ENCODE assay signal across 1 cellular context in the genomic region with DNA sequence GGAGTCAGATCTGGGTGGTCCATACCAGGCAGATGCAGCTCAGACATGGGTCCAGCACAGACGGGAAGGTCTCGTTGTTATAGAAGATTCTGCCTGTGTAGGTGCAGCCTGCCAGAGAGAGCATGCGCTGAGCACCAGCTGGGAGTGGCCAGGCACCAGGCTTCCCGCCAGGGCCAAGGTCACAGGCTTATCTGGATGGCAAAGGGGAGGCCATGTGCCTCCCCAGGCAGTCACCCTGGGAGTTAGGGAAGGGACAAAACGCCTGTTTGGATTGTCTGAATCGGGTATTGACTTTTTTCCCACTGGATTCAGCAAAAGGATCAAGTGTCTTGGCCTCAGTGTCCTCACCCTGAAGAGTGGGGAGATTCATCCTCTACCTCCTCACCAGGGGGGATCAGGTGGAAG.
TF ChIP-seq lines count a peak whose summit lies in the region.

No MANE protein-coding gene starts in this region.

TF ChIP-seq in HepG2, 621 proteins besides CTCF, POLR2A, EP300 and RAD21 (continued from another document and continues in another):
- TF ChIP-seq ZBTB40 (IDR thresholded peaks at IDR 0.05), result no peak
- TF ChIP-seq ZBTB40 (CRISPR knock-in tag; IDR thresholded peaks at IDR 0.05), result peak; percentile 21; the same call in 1 of the 2 replicates
- no peak for TF ChIP-seq ZNF260 (CRISPR knock-in tag; IDR thresholded peaks at IDR 0.05; ENCODE audit: borderline replicate concordance, low read depth)
- TF ChIP-seq ZNF235 (CRISPR knock-in tag; IDR thresholded peaks at IDR 0.05; ENCODE audit: borderline replicate concordance), result no peak
- TF ChIP-seq ZNF746 (CRISPR knock-in tag; IDR thresholded peaks at IDR 0.05), result no peak
- TF ChIP-seq STAG1 (CRISPR knock-in tag; IDR thresholded peaks at IDR 0.05), result no peak
- peak; percentile 47; the same call in 1 of the 2 replicates for TF ChIP-seq GATAD2A (CRISPR knock-in tag; IDR thresholded peaks at IDR 0.05)
- 0 out of 2 replicates have a peak, but pooled peaks have one; percentile 25 for TF ChIP-seq POGZ (CRISPR knock-in tag; IDR thresholded peaks at IDR 0.05)
- 0 out of 2 replicates have a peak, but pooled peaks have one; percentile 20 for TF ChIP-seq FOXK1 (CRISPR knock-in tag; IDR thresholded peaks at IDR 0.05; ENCODE audit: borderline replicate concordance, low read depth)
- TF ChIP-seq ZBTB4 (CRISPR knock-in tag; IDR thresholded peaks at IDR 0.05; ENCODE audit: borderline replicate concordance), result no peak
- TF ChIP-seq, protein P1, sequence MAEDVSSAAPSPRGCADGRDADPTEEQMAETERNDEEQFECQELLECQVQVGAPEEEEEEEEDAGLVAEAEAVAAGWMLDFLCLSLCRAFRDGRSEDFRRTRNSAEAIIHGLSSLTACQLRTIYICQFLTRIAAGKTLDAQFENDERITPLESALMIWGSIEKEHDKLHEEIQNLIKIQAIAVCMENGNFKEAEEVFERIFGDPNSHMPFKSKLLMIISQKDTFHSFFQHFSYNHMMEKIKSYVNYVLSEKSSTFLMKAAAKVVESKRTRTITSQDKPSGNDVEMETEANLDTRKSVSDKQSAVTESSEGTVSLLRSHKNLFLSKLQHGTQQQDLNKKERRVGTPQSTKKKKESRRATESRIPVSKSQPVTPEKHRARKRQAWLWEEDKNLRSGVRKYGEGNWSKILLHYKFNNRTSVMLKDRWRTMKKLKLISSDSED (CRISPR knock-in tag; IDR thresholded peaks at IDR 0.05), result no peak
- no peak for TF ChIP-seq KDM5A (IDR thresholded peaks at IDR 0.05; ENCODE audit: borderline replicate concordance, low read length)
- no peak for TF ChIP-seq ZNF556 (CRISPR knock-in tag; IDR thresholded peaks at IDR 0.05; ENCODE audit: borderline replicate concordance)
- peak; percentile 65; the same call in 1 of the 2 replicates for TF ChIP-seq RXRB (CRISPR knock-in tag; IDR thresholded peaks at IDR 0.05; ENCODE audit: borderline replicate concordance)
- TF ChIP-seq ZFP62 (CRISPR knock-in tag; IDR thresholded peaks at IDR 0.05), result no peak
- no peak for TF ChIP-seq FOXA3 (CRISPR knock-in tag; IDR thresholded peaks at IDR 0.05)
- TF ChIP-seq TAF1 (CRISPR knock-in tag; IDR thresholded peaks at IDR 0.05), result no peak
- peak; percentile 62; the same call in 1 of the 2 replicates for TF ChIP-seq ZNF331 (CRISPR knock-in tag; IDR thresholded peaks at IDR 0.05)
- no peak for TF ChIP-seq HMG20B (CRISPR knock-in tag; conservative IDR thresholded peaks at IDR 0.05)
- no peak for TF ChIP-seq DDIT3 (CRISPR knock-in tag; IDR thresholded peaks at IDR 0.05)
- TF ChIP-seq, protein P2, sequence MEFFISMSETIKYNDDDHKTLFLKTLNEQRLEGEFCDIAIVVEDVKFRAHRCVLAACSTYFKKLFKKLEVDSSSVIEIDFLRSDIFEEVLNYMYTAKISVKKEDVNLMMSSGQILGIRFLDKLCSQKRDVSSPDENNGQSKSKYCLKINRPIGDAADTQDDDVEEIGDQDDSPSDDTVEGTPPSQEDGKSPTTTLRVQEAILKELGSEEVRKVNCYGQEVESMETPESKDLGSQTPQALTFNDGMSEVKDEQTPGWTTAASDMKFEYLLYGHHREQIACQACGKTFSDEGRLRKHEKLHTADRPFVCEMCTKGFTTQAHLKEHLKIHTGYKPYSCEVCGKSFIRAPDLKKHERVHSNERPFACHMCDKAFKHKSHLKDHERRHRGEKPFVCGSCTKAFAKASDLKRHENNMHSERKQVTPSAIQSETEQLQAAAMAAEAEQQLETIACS (CRISPR knock-in tag; IDR thresholded peaks at IDR 0.05), result no peak
- no peak for TF ChIP-seq ZNF879 (CRISPR knock-in tag; IDR thresholded peaks at IDR 0.05)
- no peak for TF ChIP-seq AHR (CRISPR knock-in tag; IDR thresholded peaks at IDR 0.05)
- no peak for TF ChIP-seq SMAD3 (CRISPR knock-in tag; IDR thresholded peaks at IDR 0.05)
- TF ChIP-seq MZF1 (CRISPR knock-in tag; IDR thresholded peaks at IDR 0.05; ENCODE audit: borderline replicate concordance), result peak; percentile 21; the same call in 1 of the 2 replicates
- TF ChIP-seq KLF11 (CRISPR knock-in tag; IDR thresholded peaks at IDR 0.05), result no peak
- TF ChIP-seq, protein P3, sequence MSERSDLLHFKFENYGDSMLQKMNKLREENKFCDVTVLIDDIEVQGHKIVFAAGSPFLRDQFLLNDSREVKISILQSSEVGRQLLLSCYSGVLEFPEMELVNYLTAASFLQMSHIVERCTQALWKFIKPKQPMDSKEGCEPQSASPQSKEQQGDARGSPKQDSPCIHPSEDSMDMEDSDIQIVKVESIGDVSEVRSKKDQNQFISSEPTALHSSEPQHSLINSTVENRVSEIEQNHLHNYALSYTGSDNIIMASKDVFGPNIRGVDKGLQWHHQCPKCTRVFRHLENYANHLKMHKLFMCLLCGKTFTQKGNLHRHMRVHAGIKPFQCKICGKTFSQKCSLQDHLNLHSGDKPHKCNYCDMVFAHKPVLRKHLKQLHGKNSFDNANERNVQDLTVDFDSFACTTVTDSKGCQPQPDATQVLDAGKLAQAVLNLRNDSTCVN (CRISPR knock-in tag; IDR thresholded peaks at IDR 0.05; ENCODE audit: borderline replicate concordance), result peak; percentile 29; the same call in 1 of the 2 replicates
- TF ChIP-seq, protein P4, sequence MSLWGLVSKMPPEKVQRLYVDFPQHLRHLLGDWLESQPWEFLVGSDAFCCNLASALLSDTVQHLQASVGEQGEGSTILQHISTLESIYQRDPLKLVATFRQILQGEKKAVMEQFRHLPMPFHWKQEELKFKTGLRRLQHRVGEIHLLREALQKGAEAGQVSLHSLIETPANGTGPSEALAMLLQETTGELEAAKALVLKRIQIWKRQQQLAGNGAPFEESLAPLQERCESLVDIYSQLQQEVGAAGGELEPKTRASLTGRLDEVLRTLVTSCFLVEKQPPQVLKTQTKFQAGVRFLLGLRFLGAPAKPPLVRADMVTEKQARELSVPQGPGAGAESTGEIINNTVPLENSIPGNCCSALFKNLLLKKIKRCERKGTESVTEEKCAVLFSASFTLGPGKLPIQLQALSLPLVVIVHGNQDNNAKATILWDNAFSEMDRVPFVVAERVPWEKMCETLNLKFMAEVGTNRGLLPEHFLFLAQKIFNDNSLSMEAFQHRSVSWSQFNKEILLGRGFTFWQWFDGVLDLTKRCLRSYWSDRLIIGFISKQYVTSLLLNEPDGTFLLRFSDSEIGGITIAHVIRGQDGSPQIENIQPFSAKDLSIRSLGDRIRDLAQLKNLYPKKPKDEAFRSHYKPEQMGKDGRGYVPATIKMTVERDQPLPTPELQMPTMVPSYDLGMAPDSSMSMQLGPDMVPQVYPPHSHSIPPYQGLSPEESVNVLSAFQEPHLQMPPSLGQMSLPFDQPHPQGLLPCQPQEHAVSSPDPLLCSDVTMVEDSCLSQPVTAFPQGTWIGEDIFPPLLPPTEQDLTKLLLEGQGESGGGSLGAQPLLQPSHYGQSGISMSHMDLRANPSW (CRISPR knock-in tag; IDR thresholded peaks at IDR 0.05; ENCODE audit: borderline replicate concordance), result no peak
- TF ChIP-seq ZNF430 (CRISPR knock-in tag; IDR thresholded peaks at IDR 0.05), result no peak; the same call in 1 of the 2 replicates
- TF ChIP-seq FOXC1 (CRISPR knock-in tag; IDR thresholded peaks at IDR 0.05; ENCODE audit: borderline replicate concordance), result no peak
- no peak for TF ChIP-seq MAZ (IDR thresholded peaks at IDR 0.05; ENCODE audit: borderline replicate concordance, low read depth, low read length)
- TF ChIP-seq MAZ (CRISPR knock-in tag; IDR thresholded peaks at IDR 0.05; ENCODE audit: low read depth), result 0 out of 2 replicates have a peak, but pooled peaks have one; percentile 30
- TF ChIP-seq MAFK (conservative IDR thresholded peaks at IDR 0.05 in 1 of 2, IDR thresholded peaks at IDR 0.05 in 1 of 2; ENCODE audit: low read length in 2 of 2), result no peak
- TF ChIP-seq ZSCAN25 (CRISPR knock-in tag; IDR thresholded peaks at IDR 0.05), result no peak
- TF ChIP-seq RARG (CRISPR knock-in tag; IDR thresholded peaks at IDR 0.05; ENCODE audit: low read depth), result no peak
- TF ChIP-seq RBFOX2 (IDR thresholded peaks at IDR 0.05; ENCODE audit: low read depth, low read length), result peak; percentile 23; the same call in 1 of the 2 replicates
- TF ChIP-seq ZFAT (CRISPR knock-in tag; conservative IDR thresholded peaks at IDR 0.05), result no peak
- TF ChIP-seq ZNF709 (CRISPR knock-in tag; IDR thresholded peaks at IDR 0.05), result 0 out of 2 replicates have a peak, but pooled peaks have one; percentile 30
- peak; percentile 98 for TF ChIP-seq MAX (IDR thresholded peaks at IDR 0.05)
